Comparison of ENCODE assay signal across 23 cellular contexts in the genomic region with DNA sequence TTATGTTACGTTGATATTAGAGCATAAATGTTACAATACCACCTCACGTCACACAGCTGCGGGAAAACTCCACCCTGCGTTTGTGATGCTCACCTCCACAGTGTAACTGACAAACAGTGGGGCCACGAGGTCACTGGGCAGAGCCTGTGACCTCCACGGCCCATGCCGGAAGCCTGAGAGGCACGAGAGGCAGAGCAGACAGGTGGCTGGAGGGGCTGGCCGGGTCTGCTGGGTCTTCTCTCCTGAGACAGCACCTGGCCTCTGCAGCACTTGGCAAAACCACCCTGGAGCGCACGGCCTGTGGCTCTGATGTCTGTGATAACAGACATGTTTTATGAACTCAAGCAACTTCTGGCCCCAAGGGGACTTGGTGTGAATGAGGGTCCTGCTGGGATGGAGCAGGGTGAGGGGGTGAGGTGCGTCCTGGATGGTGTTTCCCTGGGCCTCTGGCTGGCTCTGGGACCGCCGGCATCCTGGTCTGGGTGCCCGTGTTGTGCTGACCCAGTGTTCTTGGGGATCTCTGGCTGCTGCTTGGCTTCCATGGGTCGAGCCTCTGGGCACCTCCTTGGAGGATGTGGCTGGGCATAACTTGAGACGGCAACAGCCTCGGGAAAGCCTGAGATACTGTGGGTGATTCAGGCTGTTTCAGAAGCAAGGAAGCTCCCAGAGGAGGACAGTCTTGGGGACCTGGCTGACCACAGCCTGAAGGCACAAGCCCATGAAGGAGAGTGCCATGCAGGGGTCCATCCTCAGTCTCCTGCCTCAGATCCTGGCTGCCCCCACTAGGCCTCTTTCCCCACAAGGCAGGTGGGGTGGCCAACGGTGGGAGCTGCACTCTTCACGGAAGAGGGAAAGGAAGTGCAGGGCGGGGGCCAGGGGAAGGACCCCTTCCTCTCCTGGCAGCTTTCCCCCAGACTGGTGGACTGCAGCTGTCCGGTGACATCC. TPM values are rescaled to one million over a fixed set of nuclear protein-coding genes. Genes with fewer than 3 reads are reported as not detected.
DNase-seq lines count a peak whose midpoint lies in the region; TF ChIP-seq lines count a peak whose summit lies in the region.
"Had no signal": no experiment of that assay in that cellular context is flagged by ENCODE, and none has a peak within 500 bp of the region (broad histone marks: within the 10 kb centered on the region; RNA-seq: fewer than 3 reads in every experiment).

No MANE protein-coding gene starts in this region.

- H3K36me3 ChIP-seq in spleen: no peaks in the 10 kb centered on the region
- H3K36me3 ChIP-seq: BE2C had no signal

- no peak overlapping the region for H3K4me3 ChIP-seq in spleen

- 61 to 77% (median 73%) methylated on average over 15 to 22 of the region's 22 CpGs for WGBS in spleen, 5 donors

- H3K27me3 ChIP-seq in spleen (replicated peaks in 1 of 7): no peaks in the 10 kb centered on the region

- intact Hi-C loops in spleen (cut with DNase I; ENCODE audit: low total_unique reads): no loop called here

- no peak for TF ChIP-seq CTCF in spleen (IDR thresholded peaks at IDR 0.05 in 8 of 11, conservative IDR thresholded peaks at IDR 0.05 in 3 of 11)

- H3K4me1 ChIP-seq in spleen: no peaks in the 10 kb centered on the region
- H3K4me1 ChIP-seq: BE2C had no signal

- peak; percentile 37 for DNase-seq in activated CD8-positive, alpha-beta memory T cell treated with anti-CD3 and anti-CD28 coated beads, Interleukin-2, amount 50 U/mL, for 48 hours
- DNase-seq in activated CD8-positive, alpha-beta memory T cell treated with anti-CD3 and anti-CD28 coated beads for 24 hours: no peak
- DNase-seq in mesenteric fat pad (ENCODE audit: low spot score) (peak; percentile 72), spleen (peak; percentile 47), NCI-H146 treated with DMSO at 0.1 percent for 48 hours (lab: John Stamatoyannopoulos, UW; ENCODE audit: unreplicated experiment) (no peak), NCI-H1417 (lab: John Stamatoyannopoulos, UW) (no peak)
- DNase-seq in stimulated activated CD4-positive, alpha-beta T cell treated with anti-CD3 and anti-CD28 coated beads, Interleukin-1b, Interleukin-23, amount 100 ng/mL, for 48 hours: no peak
- DNase-seq: 8988T; ACHN; BE2C; CD4-positive, CD25-positive, alpha-beta regulatory T cell; DMS53; NCI-H1048; NCI-H1417 treated with DMSO at 0.1 percent for 48 hours; NCI-H187; NCI-H2081 treated with DMSO at 0.1 percent for 48 hours; NCI-H2171; NCI-H226; NCI-H510A treated with DMSO at 0.1 percent for 48 hours; SK-N-SH had no signal

- peaks cover 0 to 12% (median 9%) of the 10 kb centered on the region in 8 donors for H3K9me3 ChIP-seq in spleen
- H3K9me3 ChIP-seq: BE2C, SK-N-SH had no signal

- H3K27ac ChIP-seq in spleen: no peak overlapping the region

- no peak for TF ChIP-seq POLR2A in spleen (IDR thresholded peaks at IDR 0.05)

RNA-seq across cellular contexts. Expression of a gene that starts 19.7 kb away (rescaled TPM):
- total RNA-seq in mesenteric fat pad (4.2 TPM), spleen (1 to 10 TPM in 5 of 7 donors, under 1 TPM in 2; 0.46 to 5.6 (median 2.3) TPM)
- polyA plus RNA-seq in spleen: 1 to 10 TPM; 1.8 to 3.5 (median 2.0) TPM
- total RNA-seq: Daoy, G401, HT-29 had no signal

Comparison
In these comparisons a context has a peak if more than half of its experiments do, and no peak if none do; other contexts are left out.
1. DNase-seq: peak in activated CD8-positive, alpha-beta memory T cell treated with anti-CD3 and anti-CD28 coated beads, Interleukin-2, amount 50 U/mL, for 48 hours (single experiment), mesenteric fat pad (single experiment) and spleen (single experiment); none in activated CD8-positive, alpha-beta memory T cell treated with anti-CD3 and anti-CD28 coated beads for 24 hours (single experiment), stimulated activated CD4-positive, alpha-beta T cell treated with anti-CD3 and anti-CD28 coated beads, Interleukin-1b, Interleukin-23, amount 100 ng/mL, for 48 hours (single experiment), NCI-H146 treated with DMSO at 0.1 percent for 48 hours (single experiment) and NCI-H1417 (0 of 3).